8 cellular contexts compared by ENCODE assay signal in genomic region chr11:94128171-94128745, GRCh38. TPM values are rescaled to one million over a fixed set of nuclear protein-coding genes. Genes with fewer than 3 reads are reported as not detected.
A peak's percentile ranks its signal among the peaks of the same experiment; 100 is the strongest.
DNase-seq lines count a peak whose midpoint lies in the region; ATAC-seq lines count a peak whose summit lies in the region.

No MANE protein-coding gene starts in this region.

- H3K27ac ChIP-seq in Karpas-422 (ENCODE audit: low read length), result no peak overlapping the region

- H3K36me3 ChIP-seq in Karpas-422 (ENCODE audit: insufficient read depth, low read length), result no peaks in the 10 kb centered on the region

- no peaks in the 10 kb centered on the region for H3K27me3 ChIP-seq in Karpas-422 (ENCODE audit: low read length)

- no peak overlapping the region for H3K4me3 Mint-ChIP-seq in activated T-helper 17 cell treated with anti-CD3 and anti-CD28 coated beads, Interleukin-2, amount 50 U/mL, for 72 hours

- peak overlapping the region; percentile 91 for H3K4me2 ChIP-seq in Karpas-422 (ENCODE audit: low read depth, low read length, poor library complexity, severe bottlenecking)

- H3K9me3 ChIP-seq in Karpas-422 (ENCODE audit: low read length), result peaks cover 4% of the 10 kb centered on the region; the same call in 1 of the 2 replicates

- DNase-seq in NCI-H524 (lab: John Stamatoyannopoulos, UW), result peak; percentile 45 to 58
- no peak for DNase-seq in NCI-H524 treated with DMSO at 0.1 percent for 48 hours (lab: John Stamatoyannopoulos, UW)
- DNase-seq in Karpas-422, result peak; percentile 85
- peak; percentile 35 for DNase-seq in hepatic stellate cell (ENCODE audit: low spot score)
- peak; percentile 67 for DNase-seq in sciatic nerve (ENCODE audit: low spot score)
- no peak for DNase-seq in retina

- H4K20me1 ChIP-seq in Karpas-422 (ENCODE audit: insufficient read depth, low read depth, low read length), result peaks cover 37% of the 10 kb centered on the region

- H3K27ac Mint-ChIP-seq in activated T-helper 17 cell treated with anti-CD3 and anti-CD28 coated beads, Interleukin-2, amount 50 U/mL, for 72 hours, result peak overlapping the region; percentile 89

- intact Hi-C loops in sciatic nerve (cut with DNase I), result no loop called here

- H3K79me2 ChIP-seq in Karpas-422 (ENCODE audit: low read length), result 0 out of 2 replicates have a peak, but pooled peaks cover 3% of the 10 kb centered on the region

- peak overlapping the region; percentile 75 for H3K4me3 ChIP-seq in Karpas-422 (ENCODE audit: low read length)

- H3K9me2 ChIP-seq in Karpas-422 (replicated peaks; ENCODE audit: insufficient read depth, low read length), result no peaks in the 10 kb centered on the region

- H3K9me3 Mint-ChIP-seq in activated T-helper 17 cell treated with anti-CD3 and anti-CD28 coated beads, Interleukin-2, amount 50 U/mL, for 72 hours, result no peaks in the 10 kb centered on the region

- peaks cover 26% of the 10 kb centered on the region for H3K4me1 ChIP-seq in Karpas-422 (ENCODE audit: low read length)

- H3K9ac ChIP-seq in Karpas-422 (ENCODE audit: low read length), result peak overlapping the region; percentile 77

- peak; percentile 14 for ATAC-seq in GM21786 (IDR thresholded peaks at IDR 0.05; ENCODE audit: unreplicated experiment)
- ATAC-seq in activated T-helper 17 cell treated with anti-CD3 and anti-CD28 coated beads, Interleukin-2, amount 50 U/mL, for 72 hours (replicated peaks), result peak; percentile 42
- ATAC-seq in sciatic nerve, result peak; percentile 51

- H2AFZ ChIP-seq in Karpas-422 (ENCODE audit: low read length), result peak overlapping the region; percentile 95

- no peaks in the 10 kb centered on the region for H3K27me3 Mint-ChIP-seq in activated T-helper 17 cell treated with anti-CD3 and anti-CD28 coated beads, Interleukin-2, amount 50 U/mL, for 72 hours

- peaks cover 11% of the 10 kb centered on the region for H3K4me1 Mint-ChIP-seq in activated T-helper 17 cell treated with anti-CD3 and anti-CD28 coated beads, Interleukin-2, amount 50 U/mL, for 72 hours

- no peaks in the 10 kb centered on the region for H3K36me3 Mint-ChIP-seq in activated T-helper 17 cell treated with anti-CD3 and anti-CD28 coated beads, Interleukin-2, amount 50 U/mL, for 72 hours (ENCODE audit: low read depth)

RNA-seq across cellular contexts. Expression of gene PANX1, which starts 0.4 kb away (rescaled TPM):
- 15.4 and 17.0 TPM in 2 replicates for total RNA-seq in Karpas-422 (2014; rRNA removed; shearing (Covaris generic); ENCODE audit: low replicate concordance)
- 10 to 100 TPM in 1 of 2 donors, 1 to 10 TPM in 1; 9.6 to 16.5 TPM for total RNA-seq in activated T-helper 17 cell treated with anti-CD3 and anti-CD28 coated beads, Interleukin-2, amount 50 U/mL, for 72 hours
- total RNA-seq in sciatic nerve, result 18.3 TPM

Comparison
In these comparisons a context has a peak if more than half of its experiments do, and no peak if none do; other contexts are left out.
1. DNase-seq: peak in NCI-H524 (2 of 2), Karpas-422 (single experiment), hepatic stellate cell (single experiment) and sciatic nerve (single experiment); none in NCI-H524 treated with DMSO at 0.1 percent for 48 hours (single experiment) and retina (single experiment).
2. Peak in every context shown above with its lines, with median percentiles within 50 percentile points of each other: ATAC-seq.